Comparison of ENCODE assay signal across 8 cellular contexts in genomic region chr1:39845569-39846566, GRCh38. TPM values are rescaled to one million over a fixed set of nuclear protein-coding genes. Genes with fewer than 3 reads are reported as not detected.
DNase-seq lines count a peak whose midpoint lies in the region; ATAC-seq and TF ChIP-seq lines count a peak whose summit lies in the region.

No MANE protein-coding gene starts in this region.

- H3K4me1 Mint-ChIP-seq in type B pancreatic cell (ENCODE audit: unreplicated experiment) = peaks cover 29% of the 10 kb centered on the region

- H3K36me3 Mint-ChIP-seq in type B pancreatic cell = peaks cover 51% of the 10 kb centered on the region

- H3K27ac Mint-ChIP-seq in type B pancreatic cell = peak overlapping the region; percentile 82

- no peak for TF ChIP-seq CTCF in type B pancreatic cell (conservative IDR thresholded peaks at IDR 0.05)

- H3K27me3 Mint-ChIP-seq in type B pancreatic cell = no peaks in the 10 kb centered on the region

- ATAC-seq in GM19467 (IDR thresholded peaks at IDR 0.05; ENCODE audit: unreplicated experiment) = peak; percentile 63

- peak; percentile 64 for DNase-seq in AG08396 (ENCODE audit: low spot score)
- DNase-seq in Kasumi-1 (lab: John Stamatoyannopoulos, UW) = peak; percentile 93 to 97
- DNase-seq in SHP77 (lab: John Stamatoyannopoulos, UW) = peak; percentile 97 to 98
- DNase-seq in activated effector memory CD4-positive, alpha-beta T cell treated with Interleukin-2 at 50 U/mL for 16 hours = peak; percentile 65
- peak; percentile 82 for DNase-seq in globus pallidus (ENCODE audit: low spot score)
- peak; percentile 80 for DNase-seq in pulmonary artery endothelial cell (ENCODE audit: low read depth, low spot score)
- DNase-seq in type B pancreatic cell (ENCODE audit: extremely low spot score, unreplicated experiment) = peak; percentile 84

- H3K9me3 Mint-ChIP-seq in type B pancreatic cell = no peaks in the 10 kb centered on the region

- H3K4me3 Mint-ChIP-seq in type B pancreatic cell = peak overlapping the region; percentile 68

RNA-seq across cellular contexts. Expression of gene TRIT1, which starts 37.4 kb away (rescaled TPM):
- 25.7 and 30.5 TPM in 2 replicates for total RNA-seq in pulmonary artery endothelial cell
- 23.9 and 29.6 TPM in 2 replicates for total RNA-seq in type B pancreatic cell (ENCODE audit: low replicate concordance)

RNA-seq across cellular contexts. Expression of gene MYCL, which starts 55.8 kb away (rescaled TPM):
- total RNA-seq in pulmonary artery endothelial cell = 1.3 and 3.1 TPM in 2 replicates
- 19.5 and 36.5 TPM in 2 replicates for total RNA-seq in type B pancreatic cell (ENCODE audit: low replicate concordance)

RNA-seq across cellular contexts. Expression of gene BMP8B, which starts 57.2 kb away (rescaled TPM):
- total RNA-seq in pulmonary artery endothelial cell (0.07 and 0.21 TPM in 2 replicates), type B pancreatic cell (ENCODE audit: low replicate concordance) (1.5 and 2.4 TPM in 2 replicates)

Comparison
In these comparisons a context has a peak if more than half of its experiments do, and no peak if none do; other contexts are left out.
1. Peak in every context shown above with its lines: DNase-seq and ATAC-seq.